In genomic region chr1:24283326-24284155, GRCh38 we compare ENCODE assay signal across 1 cellular context.
TF ChIP-seq lines count a peak whose summit lies in the region.

No MANE protein-coding gene starts in this region.

TF ChIP-seq in HEK293, 187 proteins besides CTCF, POLR2A, EP300 and RAD21 (continued from another document):
- no peak for TF ChIP-seq ZNF513 (tag by site-specific recombination; IDR thresholded peaks at IDR 0.05)
- TF ChIP-seq ZNF621 (tag by site-specific recombination; IDR thresholded peaks at IDR 0.05), result no peak
- TF ChIP-seq ZNF16 (tag by site-specific recombination; IDR thresholded peaks at IDR 0.05; ENCODE audit: low read depth), result no peak
